ENCODE assay signal across 8 cellular contexts in genomic region chr11:78080084-78080817, GRCh38. TPM values are rescaled to one million over a fixed set of nuclear protein-coding genes. Genes with fewer than 3 reads are reported as not detected.
DNase-seq lines count a peak whose midpoint lies in the region; ATAC-seq and TF ChIP-seq lines count a peak whose summit lies in the region.

No MANE protein-coding gene starts in this region.

- DNase-seq in NCI-H146 (lab: John Stamatoyannopoulos, UW): peak; percentile 23
- no peak for DNase-seq in NCI-H146 treated with DMSO at 0.1 percent for 48 hours (lab: John Stamatoyannopoulos, UW; ENCODE audit: unreplicated experiment)
- DNase-seq in activated CD8-positive, alpha-beta T cell treated with anti-CD3 and anti-CD28 coated beads, Interleukin-2, amount 10 ng/mL, durations not matched to agents 7 days and 5 days: no peak
- DNase-seq in stomach: no peak
- no peak for DNase-seq in NAMALWA (ENCODE audit: low spot score)

- H3K9me3 ChIP-seq in iPS-18a (ENCODE audit: control insufficient read depth, low read depth, low read length) (no peaks in the 10 kb centered on the region), stomach (no peaks in the 10 kb centered on the region)

- intact Hi-C loops in stomach (cut with DNase I; ENCODE audit: low total_unique reads): no loop called here

- peak overlapping the region; percentile 90 for H3K4me3 ChIP-seq in iPS-18a (ENCODE audit: low read length)
- peak overlapping the region; percentile 57 to 97 (median 92) for H3K4me3 ChIP-seq in stomach

- peaks cover 7% of the 10 kb centered on the region for H3K4me1 ChIP-seq in iPS-18a (ENCODE audit: control insufficient read depth, low read depth, low read length)
- H3K4me1 ChIP-seq in stomach: peaks cover 35 to 51% (median 41%) of the 10 kb centered on the region in 4 donors

- H3K27ac ChIP-seq in iPS-18a (ENCODE audit: low read length) (peak overlapping the region; percentile 49), stomach (peak overlapping the region; percentile 77 to 92 (median 91))

- no peak for TF ChIP-seq CTCF in stomach (IDR thresholded peaks at IDR 0.05)

- CTCF ChIA-PET in activated CD8-positive, alpha-beta T cell treated with anti-CD3 and anti-CD28 coated beads, Interleukin-2, amount 10 ng/mL, durations not matched to agents 7 days and 5 days (lab: Charles Lee): interaction anchor here (0.9 to 2.6 kb wide), 3 partner anchors 12 to 80 kb away, joined by 3 to 14 read pairs (median 5); no protein-coding TSS in a partner anchor

- peak overlapping the region; percentile 92 for H3K4me3 Mint-ChIP-seq in activated CD8-positive, alpha-beta T cell treated with anti-CD3 and anti-CD28 coated beads, Interleukin-2, amount 10 ng/mL, durations not matched to agents 7 days and 5 days

- POLR2A ChIA-PET in activated CD8-positive, alpha-beta T cell treated with anti-CD3 and anti-CD28 coated beads, Interleukin-2, amount 10 ng/mL, durations not matched to agents 7 days and 5 days (lab: Charles Lee): interaction anchor here (0.6 to 2.3 kb wide), 7 partner anchors 9 to 59 kb away, joined by 3 to 18 read pairs (median 5); partner anchors contain the start of gene ALG8

- H3K36me3 ChIP-seq in iPS-18a (ENCODE audit: control insufficient read depth, low read depth, low read length): no peaks in the 10 kb centered on the region
- H3K36me3 ChIP-seq in stomach: no peaks in the 10 kb centered on the region

- no peak for ATAC-seq in activated CD8-positive, alpha-beta T cell treated with anti-CD3 and anti-CD28 coated beads, Interleukin-2, amount 10 ng/mL, durations not matched to agents 7 days and 5 days
- ATAC-seq in HG02938 (IDR thresholded peaks at IDR 0.05; ENCODE audit: unreplicated experiment): no peak
- no peak for ATAC-seq in HG03378 (IDR thresholded peaks at IDR 0.05; ENCODE audit: unreplicated experiment)

- WGBS in stomach, 5 donors: 55 to 60% (median 59%) methylated on average over 23 of the region's 23 CpGs

- no peaks in the 10 kb centered on the region for H3K27me3 Mint-ChIP-seq in activated CD8-positive, alpha-beta T cell treated with anti-CD3 and anti-CD28 coated beads, Interleukin-2, amount 10 ng/mL, durations not matched to agents 7 days and 5 days (ENCODE audit: low read depth)

- H3K27me3 ChIP-seq in iPS-18a (ENCODE audit: control insufficient read depth, insufficient read depth, low read length) (no peaks in the 10 kb centered on the region), stomach (no peaks in the 10 kb centered on the region)

- peaks cover 12% of the 10 kb centered on the region for H3K36me3 Mint-ChIP-seq in activated CD8-positive, alpha-beta T cell treated with anti-CD3 and anti-CD28 coated beads, Interleukin-2, amount 10 ng/mL, durations not matched to agents 7 days and 5 days (ENCODE audit: low read depth)

- TF ChIP-seq POLR2A in stomach (IDR thresholded peaks at IDR 0.05): no peak

- no peak for TF ChIP-seq EP300 in stomach (IDR thresholded peaks at IDR 0.05)

- H3K9ac ChIP-seq in iPS-18a (ENCODE audit: low read length): peak overlapping the region; percentile 85

- peak overlapping the region; percentile 90 for H3K27ac Mint-ChIP-seq in activated CD8-positive, alpha-beta T cell treated with anti-CD3 and anti-CD28 coated beads, Interleukin-2, amount 10 ng/mL, durations not matched to agents 7 days and 5 days

- peaks cover 53% of the 10 kb centered on the region for H3K4me1 Mint-ChIP-seq in activated CD8-positive, alpha-beta T cell treated with anti-CD3 and anti-CD28 coated beads, Interleukin-2, amount 10 ng/mL, durations not matched to agents 7 days and 5 days (ENCODE audit: low read depth)

- no peaks in the 10 kb centered on the region for H3K9me3 Mint-ChIP-seq in activated CD8-positive, alpha-beta T cell treated with anti-CD3 and anti-CD28 coated beads, Interleukin-2, amount 10 ng/mL, durations not matched to agents 7 days and 5 days (ENCODE audit: insufficient read depth)

RNA-seq across cellular contexts. Expression of gene NDUFC2, which starts 0.6 kb away (rescaled TPM):
- 100 to 1,000 TPM; 193 TPM for total RNA-seq in activated CD8-positive, alpha-beta T cell treated with anti-CD3 and anti-CD28 coated beads, Interleukin-2, amount 10 ng/mL, durations not matched to agents 7 days and 5 days
- 100 to 1,000 TPM in 2 of 5 donors, 10 to 100 TPM in 2, not detected in 1; 53.6 to 336 (median 92.4) TPM for total RNA-seq in stomach
- polyA plus RNA-seq in stomach: 100 to 1,000 TPM; 110 to 121 (median 119) TPM

RNA-seq across cellular contexts. Expression of gene THRSP, which starts 16.6 kb away (rescaled TPM):
- not detected for total RNA-seq in activated CD8-positive, alpha-beta T cell treated with anti-CD3 and anti-CD28 coated beads, Interleukin-2, amount 10 ng/mL, durations not matched to agents 7 days and 5 days
- under 1 TPM in 1 of 5 donors, not detected in 4; 0.55 TPM for total RNA-seq in stomach
- 1 to 10 TPM in 1 of 3 donors, under 1 TPM in 1, not detected in 1; 0.33 to 1.4 TPM for polyA plus RNA-seq in stomach

RNA-seq across cellular contexts. Expression of gene KCTD14, which starts 57.2 kb away (rescaled TPM):
- total RNA-seq in activated CD8-positive, alpha-beta T cell treated with anti-CD3 and anti-CD28 coated beads, Interleukin-2, amount 10 ng/mL, durations not matched to agents 7 days and 5 days: under 1 TPM; 0.21 to 0.47 TPM
- total RNA-seq in stomach: 10 to 100 TPM in 4 of 5 donors, 1 to 10 TPM in 1; 2.3 to 62.0 (median 14.7) TPM
- polyA plus RNA-seq in stomach: 10 to 100 TPM in 2 of 3 donors, 1 to 10 TPM in 1; 8.9 to 27.2 (median 13.3) TPM

RNA-seq across cellular contexts. Expression of gene ALG8, which starts 59.2 kb away (rescaled TPM):
- total RNA-seq in activated CD8-positive, alpha-beta T cell treated with anti-CD3 and anti-CD28 coated beads, Interleukin-2, amount 10 ng/mL, durations not matched to agents 7 days and 5 days: 10 to 100 TPM; 49.9 to 51.7 TPM
- total RNA-seq in stomach: 10 to 100 TPM in 4 of 5 donors, 1 to 10 TPM in 1; 3.8 to 58.2 (median 19.6) TPM
- 10 to 100 TPM; 10.5 to 33.6 (median 29.4) TPM for polyA plus RNA-seq in stomach
